In genomic region chr17:81517339-81518112, GRCh38 we compare ENCODE assay signal across 8 cellular contexts. TPM values are rescaled to one million over a fixed set of nuclear protein-coding genes. Genes with fewer than 3 reads are reported as not detected.
DNase-seq lines count a peak whose midpoint lies in the region; ATAC-seq and TF ChIP-seq lines count a peak whose summit lies in the region.

No MANE protein-coding gene starts in this region.

- ATAC-seq in HG03439 (IDR thresholded peaks at IDR 0.05; ENCODE audit: unreplicated experiment) (peak; percentile 17), HG02642 (IDR thresholded peaks at IDR 0.05; ENCODE audit: poor library complexity, unreplicated experiment) (no peak)

- peak overlapping the region; percentile 95 to 100 for H3K27ac ChIP-seq in ascending aorta
- peak overlapping the region; percentile 23 for H3K27ac ChIP-seq in muscle layer of duodenum (ENCODE audit: low read length)

- H3K4me1 ChIP-seq in ascending aorta (peaks cover 14 to 35% of the 10 kb centered on the region in 2 donors), muscle layer of duodenum (ENCODE audit: control insufficient read depth in 1 of 2, insufficient read depth in 2 of 2, low read length in 2 of 2) (peaks cover 9 to 47% of the 10 kb centered on the region in 2 donors)

- H3K36me3 ChIP-seq in ascending aorta (no peaks in the 10 kb centered on the region), muscle layer of duodenum (ENCODE audit: control insufficient read depth in 1 of 2, insufficient read depth in 2 of 2, low read length in 2 of 2) (no peaks in the 10 kb centered on the region)

- TF ChIP-seq CTCF in ascending aorta (IDR thresholded peaks at IDR 0.05) (no peak), foreskin fibroblast (IDR thresholded peaks at IDR 0.05; ENCODE audit: low read depth, low read length) (no peak)

- intact Hi-C loops in ascending aorta (cut with DNase I) = loop anchor here (2.0 to 10.0 kb wide), 2 partner anchors 83 to 347 kb away; partner anchors contain the start of gene P4HB

- H3K9me3 ChIP-seq in ascending aorta (no peaks in the 10 kb centered on the region), muscle layer of duodenum (ENCODE audit: control insufficient read depth in 1 of 2, low read length in 2 of 2) (no peaks in the 10 kb centered on the region)

- H3K27me3 ChIP-seq in ascending aorta (no peaks in the 10 kb centered on the region), muscle layer of duodenum (ENCODE audit: low read depth, low read length) (no peaks in the 10 kb centered on the region)

- DNase-seq in stimulated activated CD4-positive, alpha-beta T cell treated with anti-CD3 and anti-CD28 coated beads, Interleukin-4, amount 100 ng/mL, for 1 hour = peak; percentile 2
- no peak for DNase-seq in stimulated activated CD4-positive, alpha-beta T cell treated with anti-CD3 and anti-CD28 coated beads, Interleukin-2, amount 100 ng/mL, for 48 hours
- DNase-seq in ascending aorta (ENCODE audit: low spot score in 2 of 2) = no peak
- DNase-seq in dermis blood vessel endothelial cell = no peak
- DNase-seq in foreskin fibroblast = no peak

- H3K4me3 ChIP-seq in ascending aorta = peak overlapping the region; percentile 81 to 96
- H3K4me3 ChIP-seq in muscle layer of duodenum (ENCODE audit: low read depth in 1 of 2, low read length in 2 of 2) = peak overlapping the region; percentile 3 to 89
- H3K4me3 ChIP-seq in foreskin fibroblast (ENCODE audit: low read depth in 1 of 2, low read length in 2 of 2) = peak overlapping the region in 1 of 2 donors; percentile 70

RNA-seq across cellular contexts. Expression of gene ACTG1, which starts 4.9 kb away (rescaled TPM):
- total RNA-seq in ascending aorta (6,075 TPM), dermis blood vessel endothelial cell (6,291 and 7,288 TPM in 2 replicates)

RNA-seq across cellular contexts. Expression of gene FSCN2, which starts 10.7 kb away (rescaled TPM):
- not detected for total RNA-seq in ascending aorta
- 0.42 and 1.0 TPM in 2 replicates for total RNA-seq in dermis blood vessel endothelial cell

RNA-seq across cellular contexts. Expression of gene FAAP100, which starts 34.6 kb away (rescaled TPM):
- total RNA-seq in ascending aorta (75.6 TPM), dermis blood vessel endothelial cell (26.0 and 27.1 TPM in 2 replicates)
